1 cellular context compared by ENCODE assay signal in the genomic region with DNA sequence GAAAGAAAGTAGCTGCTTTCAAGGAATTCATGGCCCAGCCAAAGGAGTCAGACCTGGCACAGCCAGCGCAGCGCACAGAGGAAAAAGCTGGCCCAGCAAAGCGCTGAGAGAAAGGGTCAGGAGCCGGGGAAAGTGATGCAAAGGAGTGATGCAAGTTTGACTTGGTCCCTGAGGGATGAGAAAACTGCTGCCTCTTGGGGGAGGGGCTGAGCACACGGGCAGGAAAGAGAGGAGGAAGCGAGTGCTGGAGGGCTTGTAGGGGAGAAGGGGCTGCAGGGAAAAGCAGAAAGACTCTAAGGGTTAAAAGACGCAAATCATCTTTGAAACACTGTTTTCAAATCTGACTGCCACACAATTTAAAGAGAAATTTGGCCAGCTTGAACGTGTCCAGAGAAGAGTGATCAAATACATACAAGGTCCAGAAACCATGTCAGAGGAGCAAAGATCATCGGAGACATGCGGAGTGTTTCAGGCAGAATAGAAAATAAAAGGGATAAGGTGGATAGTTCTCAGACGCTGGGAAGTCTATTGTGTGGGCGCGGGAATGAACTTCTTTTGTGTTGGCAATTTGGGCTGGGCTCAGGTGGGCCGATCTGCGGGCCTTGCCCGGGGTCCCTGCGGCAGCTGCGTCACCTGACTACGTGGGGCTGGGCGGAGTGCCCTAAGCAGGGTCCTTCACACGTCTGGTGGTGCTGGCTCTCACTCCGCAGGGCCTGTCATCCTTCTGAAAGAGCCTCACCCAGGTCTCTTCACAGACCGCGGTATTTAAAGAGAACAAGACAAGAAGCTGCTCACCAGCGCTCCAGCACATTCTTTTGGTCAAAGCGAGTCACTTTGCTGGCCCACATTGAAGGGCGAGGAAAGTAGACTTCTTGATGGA.
TF ChIP-seq lines count a peak whose summit lies in the region.

No MANE protein-coding gene starts in this region.

TF ChIP-seq in endothelial cell of umbilical vein, 7 proteins besides CTCF, POLR2A, EP300 and RAD21:
- TF ChIP-seq POLR2AphosphoS5 (IDR thresholded peaks at IDR 0.05; ENCODE audit: insufficient read depth, low read depth, low read length) (no peak), JUN (IDR thresholded peaks at IDR 0.05; ENCODE audit: borderline replicate concordance, insufficient read depth, insufficient read length, low read depth) (no peak), EZH2 (IDR thresholded peaks at IDR 0.05; ENCODE audit: borderline replicate concordance, low read depth, low read length, severe bottlenecking) (no peak), FOS (IDR thresholded peaks at IDR 0.05; ENCODE audit: borderline replicate concordance, insufficient read depth, low read length) (no peak), MYC (IDR thresholded peaks at IDR 0.05; ENCODE audit: low read depth, low read length) (no peak), GATA2 (IDR thresholded peaks at IDR 0.05; ENCODE audit: insufficient read depth, insufficient read length, low read depth, low read length) (no peak)
- TF ChIP-seq, protein P1, sequence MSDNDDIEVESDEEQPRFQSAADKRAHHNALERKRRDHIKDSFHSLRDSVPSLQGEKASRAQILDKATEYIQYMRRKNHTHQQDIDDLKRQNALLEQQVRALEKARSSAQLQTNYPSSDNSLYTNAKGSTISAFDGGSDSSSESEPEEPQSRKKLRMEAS (IDR thresholded peaks at IDR 0.05; ENCODE audit: insufficient read depth, insufficient read length): no peak
